ENCODE assay signal across 1 cellular context in genomic region chr4:61298178-61298740, GRCh38.
TF ChIP-seq lines count a peak whose summit lies in the region.

No MANE protein-coding gene starts in this region.

TF ChIP-seq in GM23338, 12 proteins besides CTCF, POLR2A, EP300 and RAD21 (continued from another document):
- TF ChIP-seq ZNF462 (CRISPR knock-in tag; IDR thresholded peaks at IDR 0.05) (no peak), CREB1 (CRISPR knock-in tag; IDR thresholded peaks at IDR 0.05; ENCODE audit: low read depth) (no peak)
